In genomic region chr12:119667577-119668314, GRCh38 we compare ENCODE assay signal across 8 cellular contexts. TPM values are rescaled to one million over a fixed set of nuclear protein-coding genes. Genes with fewer than 3 reads are reported as not detected.
DNase-seq lines count a peak whose midpoint lies in the region; ATAC-seq, FAIRE-seq and TF ChIP-seq lines count a peak whose summit lies in the region.

Gene PRKAB1 (plus strand): TSS chr12:119668133. CDS start chr12:119668245, 112 bp downstream.

- DNase-seq in NCI-H1694 (lab: John Stamatoyannopoulos, UW) (peak; percentile 85), amygdala (lab: John Stamatoyannopoulos, UW) (peak; percentile 73 to 97 (median 92)), left ventricle myocardium superior (peak; percentile 98), psoas muscle (peak; percentile 97 to 98), urothelium cell line (ENCODE audit: low spot score) (peak; percentile 99)

- intact Hi-C loops in left ventricle myocardium superior (cut with micrococcal nuclease) (no loop called here), psoas muscle (cut with DNase I) (loop anchor here (5.0 to 10.0 kb wide), 4 partner anchors 75 to 225 kb away; partner anchors contain the start of gene TMEM233 (in 1 of the 2))

- peak within 1 kb of the TSS; percentile 96 for H3K27ac ChIP-seq in psoas muscle

- no peaks in the 10 kb centered on the region for H3K27me3 ChIP-seq in psoas muscle (ENCODE audit: insufficient read depth in 3 of 3, low read length in 2 of 3)

- no peaks in the 10 kb centered on the region for H3K9me3 ChIP-seq in psoas muscle

- peak within 1 kb of the TSS; percentile 94 for H3K4me3 ChIP-seq in psoas muscle

- no peak for FAIRE-seq in urothelium cell line (lab: Jason Lieb, UNC)

- peak; percentile 92 for ATAC-seq in HG02885 (IDR thresholded peaks at IDR 0.05; ENCODE audit: poor library complexity, unreplicated experiment)
- peak; percentile 100 for ATAC-seq in left ventricle myocardium superior
- peak; percentile 98 to 100 (median 99) for ATAC-seq in psoas muscle

- H3K4me1 ChIP-seq in psoas muscle = peaks cover 19% of the 10 kb centered on the region

- TF ChIP-seq POLR2A in GM15510 (IDR thresholded peaks at IDR 0.05; ENCODE audit: borderline replicate concordance, extremely low read depth, insufficient read length) = peak; percentile 83

- peak within 1 kb of the TSS; percentile 92 for H3K4me3 Mint-ChIP-seq in T-helper 1 cell treated with Interleukin-12 subunit alpha and Interleukin-12 subunit beta and Interleukin-4 antibody, amounts not matched to agents 30 μg/mL and 1 μg/mL, for 36 hours

- TF ChIP-seq CTCF in psoas muscle (IDR thresholded peaks at IDR 0.05) = peak; percentile 89

- no peaks in the 10 kb centered on the region for H3K9me3 Mint-ChIP-seq in T-helper 1 cell treated with Interleukin-12 subunit alpha and Interleukin-12 subunit beta and Interleukin-4 antibody, amounts not matched to agents 30 μg/mL and 1 μg/mL, for 36 hours

- peaks cover 1% of the 10 kb centered on the region for H3K27me3 Mint-ChIP-seq in T-helper 1 cell treated with Interleukin-12 subunit alpha and Interleukin-12 subunit beta and Interleukin-4 antibody, amounts not matched to agents 30 μg/mL and 1 μg/mL, for 36 hours (ENCODE audit: low read depth)

- H3K4me1 Mint-ChIP-seq in T-helper 1 cell treated with Interleukin-12 subunit alpha and Interleukin-12 subunit beta and Interleukin-4 antibody, amounts not matched to agents 30 μg/mL and 1 μg/mL, for 36 hours (ENCODE audit: low read depth) = peaks cover 45% of the 10 kb centered on the region

- WGBS in psoas muscle, 3 donors = 0 to 1% (median 0%) methylated on average over 65 to 68 of the region's 68 CpGs

- H3K36me3 Mint-ChIP-seq in T-helper 1 cell treated with Interleukin-12 subunit alpha and Interleukin-12 subunit beta and Interleukin-4 antibody, amounts not matched to agents 30 μg/mL and 1 μg/mL, for 36 hours (ENCODE audit: low read depth) = peaks cover 29% of the 10 kb centered on the region

- H3K27ac Mint-ChIP-seq in T-helper 1 cell treated with Interleukin-12 subunit alpha and Interleukin-12 subunit beta and Interleukin-4 antibody, amounts not matched to agents 30 μg/mL and 1 μg/mL, for 36 hours = peak within 1 kb of the TSS; percentile 90

- H3K36me3 ChIP-seq in psoas muscle (ENCODE audit: insufficient read depth in 1 of 2, low read depth in 1 of 2) = peaks cover 5 to 31% of the 10 kb centered on the region in 2 donors

RNA-seq across cellular contexts. Expression of gene PRKAB1, which starts in this region (rescaled TPM):
- total RNA-seq in left ventricle myocardium superior (12.1 TPM), psoas muscle (10 to 100 TPM in 2 of 4 donors, 1 to 10 TPM in 2; 9.0 to 16.7 (median 10.9) TPM)
- 10 to 100 TPM; 11.7 to 14.9 (median 11.9) TPM for polyA plus RNA-seq in psoas muscle

Comparison
In these comparisons a context has a peak if more than half of its experiments do, and no peak if none do; other contexts are left out.
1. Peak in every context shown above with its lines: DNase-seq, ATAC-seq, H3K4me3 ChIP-seq and H3K27ac ChIP-seq.